ENCODE assay signal across 11 cellular contexts in the genomic region with DNA sequence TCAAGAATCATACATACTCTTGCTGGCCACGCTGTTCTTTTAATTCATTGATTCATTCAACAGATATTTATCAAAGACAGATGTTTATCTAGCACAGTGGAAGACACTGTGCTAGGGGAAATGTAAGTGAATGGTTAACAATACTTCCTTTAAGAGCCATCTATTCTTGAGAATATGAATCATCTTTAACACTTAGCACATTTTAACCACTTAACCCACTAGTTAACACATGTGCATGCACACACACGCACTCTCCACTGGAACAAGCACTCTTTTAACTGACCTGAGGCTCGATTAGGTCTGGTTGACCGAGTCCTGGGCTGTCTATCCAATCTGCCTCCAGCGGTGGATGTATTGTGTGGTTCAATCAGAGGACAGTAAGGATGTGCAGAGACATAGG. TPM values are rescaled to one million over a fixed set of nuclear protein-coding genes. Genes with fewer than 3 reads are reported as not detected.
DNase-seq lines count a peak whose midpoint lies in the region; ATAC-seq and TF ChIP-seq lines count a peak whose summit lies in the region.
"Had no signal": no experiment of that assay in that cellular context is flagged by ENCODE, and none has a peak within 500 bp of the region (broad histone marks: within the 10 kb centered on the region; RNA-seq: fewer than 3 reads in every experiment).

No MANE protein-coding gene starts in this region.

- no peaks in the 10 kb centered on the region for H3K27me3 Mint-ChIP-seq in activated T-helper 17 cell treated with anti-CD3 and anti-CD28 coated beads, Interleukin-2, amount 50 U/mL, for 72 hours

- TF ChIP-seq CTCF in epithelial cell of proximal tubule (conservative IDR thresholded peaks at IDR 0.05; ENCODE audit: low read depth, low read length), result no peak

- DNase-seq in EL, result peak; percentile 70
- peak; percentile 43 for DNase-seq in epithelial cell of proximal tubule (ENCODE audit: low read depth)
- DNase-seq in effector CD8-positive, alpha-beta T cell (lab: John Stamatoyannopoulos, UW), result no peak
- DNase-seq in germinal center (ENCODE audit: low spot score), result no peak
- DNase-seq: GOT3, NCI-H2029 had no signal

- H3K9me3 Mint-ChIP-seq in activated T-helper 17 cell treated with anti-CD3 and anti-CD28 coated beads, Interleukin-2, amount 50 U/mL, for 72 hours, result no peaks in the 10 kb centered on the region

- no peak overlapping the region for H3K27ac Mint-ChIP-seq in activated T-helper 17 cell treated with anti-CD3 and anti-CD28 coated beads, Interleukin-2, amount 50 U/mL, for 72 hours

- H3K4me3 Mint-ChIP-seq in activated T-helper 17 cell treated with anti-CD3 and anti-CD28 coated beads, Interleukin-2, amount 50 U/mL, for 72 hours, result no peak overlapping the region

- no peak overlapping the region for H3K4me3 ChIP-seq in epithelial cell of proximal tubule (ENCODE audit: low read depth, low read length)
- H3K4me3 ChIP-seq: breast epithelium had no signal

- no peaks in the 10 kb centered on the region for H3K36me3 Mint-ChIP-seq in activated T-helper 17 cell treated with anti-CD3 and anti-CD28 coated beads, Interleukin-2, amount 50 U/mL, for 72 hours (ENCODE audit: low read depth)

- H3K4me1 Mint-ChIP-seq in activated T-helper 17 cell treated with anti-CD3 and anti-CD28 coated beads, Interleukin-2, amount 50 U/mL, for 72 hours, result no peaks in the 10 kb centered on the region

- ATAC-seq in GM21381 (IDR thresholded peaks at IDR 0.05; ENCODE audit: unreplicated experiment) (peak; percentile 98), HG03460 (IDR thresholded peaks at IDR 0.05; ENCODE audit: unreplicated experiment) (peak; percentile 95), HG03280 (IDR thresholded peaks at IDR 0.05; ENCODE audit: unreplicated experiment) (no peak)
- no peak for ATAC-seq in activated T-helper 17 cell treated with anti-CD3 and anti-CD28 coated beads, Interleukin-2, amount 50 U/mL, for 72 hours (replicated peaks)

RNA-seq across cellular contexts. Expression of gene LMNTD1, which starts 34.6 kb away (rescaled TPM):
- not detected in 2 replicates for total RNA-seq in epithelial cell of proximal tubule
- total RNA-seq in activated T-helper 17 cell treated with anti-CD3 and anti-CD28 coated beads, Interleukin-2, amount 50 U/mL, for 72 hours, result not detected
- total RNA-seq: breast epithelium had no signal

Comparison
In these comparisons a context has a peak if more than half of its experiments do, and no peak if none do; other contexts are left out.
1. DNase-seq: peak in EL (single experiment) and epithelial cell of proximal tubule (single experiment); none in effector CD8-positive, alpha-beta T cell (single experiment) and germinal center (single experiment).
2. ATAC-seq: peak in GM21381 (single experiment) and HG03460 (single experiment); none in activated T-helper 17 cell treated with anti-CD3 and anti-CD28 coated beads, Interleukin-2, amount 50 U/mL, for 72 hours (single experiment) and HG03280 (single experiment).